Comparison of ENCODE assay signal across 1 cellular context in genomic region chr12:89379100-89379838, GRCh38.
TF ChIP-seq lines count a peak whose summit lies in the region.

No MANE protein-coding gene starts in this region.

TF ChIP-seq in HepG2, 621 proteins besides CTCF, POLR2A, EP300 and RAD21 (continued from another document and continues in another):
- TF ChIP-seq ARID4A (CRISPR knock-in tag; IDR thresholded peaks at IDR 0.05; ENCODE audit: borderline replicate concordance), result no peak; the same call in 1 of the 2 replicates
- no peak for TF ChIP-seq NAIF1 (CRISPR knock-in tag; IDR thresholded peaks at IDR 0.05; ENCODE audit: borderline replicate concordance)
- TF ChIP-seq, protein P1, sequence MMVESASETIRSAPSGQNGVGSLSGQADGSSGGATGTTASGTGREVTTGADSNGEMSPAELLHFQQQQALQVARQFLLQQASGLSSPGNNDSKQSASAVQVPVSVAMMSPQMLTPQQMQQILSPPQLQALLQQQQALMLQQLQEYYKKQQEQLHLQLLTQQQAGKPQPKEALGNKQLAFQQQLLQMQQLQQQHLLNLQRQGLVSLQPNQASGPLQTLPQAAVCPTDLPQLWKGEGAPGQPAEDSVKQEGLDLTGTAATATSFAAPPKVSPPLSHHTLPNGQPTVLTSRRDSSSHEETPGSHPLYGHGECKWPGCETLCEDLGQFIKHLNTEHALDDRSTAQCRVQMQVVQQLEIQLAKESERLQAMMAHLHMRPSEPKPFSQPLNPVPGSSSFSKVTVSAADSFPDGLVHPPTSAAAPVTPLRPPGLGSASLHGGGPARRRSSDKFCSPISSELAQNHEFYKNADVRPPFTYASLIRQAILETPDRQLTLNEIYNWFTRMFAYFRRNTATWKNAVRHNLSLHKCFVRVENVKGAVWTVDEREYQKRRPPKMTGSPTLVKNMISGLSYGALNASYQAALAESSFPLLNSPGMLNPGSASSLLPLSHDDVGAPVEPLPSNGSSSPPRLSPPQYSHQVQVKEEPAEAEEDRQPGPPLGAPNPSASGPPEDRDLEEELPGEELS (CRISPR knock-in tag; IDR thresholded peaks at IDR 0.05), result peak; percentile 51
- no peak for TF ChIP-seq ZNF335 (CRISPR knock-in tag; IDR thresholded peaks at IDR 0.05)
- TF ChIP-seq ZNF547 (CRISPR knock-in tag; IDR thresholded peaks at IDR 0.05), result no peak
- peak; percentile 46 for TF ChIP-seq POLR2AphosphoS5 (IDR thresholded peaks at IDR 0.05; ENCODE audit: low read depth, low read length)
- 0 out of 2 replicates have a peak, but pooled peaks have one; percentile 33 for TF ChIP-seq HHEX (CRISPR knock-in tag; IDR thresholded peaks at IDR 0.05)
- TF ChIP-seq POLR2G (IDR thresholded peaks at IDR 0.05; ENCODE audit: low read depth, low read length), result peak; percentile 72; the same call in 1 of the 2 replicates
- peak; percentile 79; the same call in 1 of the 2 replicates for TF ChIP-seq ZNF609 (CRISPR knock-in tag; IDR thresholded peaks at IDR 0.05; ENCODE audit: borderline replicate concordance)
- TF ChIP-seq PBX2 (CRISPR knock-in tag; IDR thresholded peaks at IDR 0.05), result peak; percentile 86
- 0 out of 2 replicates have a peak, but pooled peaks have one; percentile 15 for TF ChIP-seq HOMEZ (CRISPR knock-in tag; IDR thresholded peaks at IDR 0.05; ENCODE audit: low read depth)
- no peak for TF ChIP-seq HDAC6 (IDR thresholded peaks at IDR 0.05; ENCODE audit: low read depth, low read length)
- no peak for TF ChIP-seq ZNF10 (CRISPR knock-in tag; IDR thresholded peaks at IDR 0.05; ENCODE audit: borderline replicate concordance, low read depth)
- TF ChIP-seq ARNT (IDR thresholded peaks at IDR 0.05), result no peak
- TF ChIP-seq, protein P2, sequence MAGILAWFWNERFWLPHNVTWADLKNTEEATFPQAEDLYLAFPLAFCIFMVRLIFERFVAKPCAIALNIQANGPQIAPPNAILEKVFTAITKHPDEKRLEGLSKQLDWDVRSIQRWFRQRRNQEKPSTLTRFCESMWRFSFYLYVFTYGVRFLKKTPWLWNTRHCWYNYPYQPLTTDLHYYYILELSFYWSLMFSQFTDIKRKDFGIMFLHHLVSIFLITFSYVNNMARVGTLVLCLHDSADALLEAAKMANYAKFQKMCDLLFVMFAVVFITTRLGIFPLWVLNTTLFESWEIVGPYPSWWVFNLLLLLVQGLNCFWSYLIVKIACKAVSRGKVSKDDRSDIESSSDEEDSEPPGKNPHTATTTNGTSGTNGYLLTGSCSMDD (CRISPR knock-in tag; IDR thresholded peaks at IDR 0.05), result no peak
- peak; percentile 92 for TF ChIP-seq HNF1A (IDR thresholded peaks at IDR 0.05; ENCODE audit: low read depth)
- TF ChIP-seq HNF1A (CRISPR knock-in tag; IDR thresholded peaks at IDR 0.05; ENCODE audit: borderline replicate concordance), result peak; percentile 96
- peak; percentile 80; the same call in 1 of the 2 replicates for TF ChIP-seq HNF4G (IDR thresholded peaks at IDR 0.05; ENCODE audit: borderline replicate concordance, low read depth, low read length)
- TF ChIP-seq HNF4G (CRISPR knock-in tag; IDR thresholded peaks at IDR 0.05; ENCODE audit: borderline replicate concordance, low read depth), result no peak
- TF ChIP-seq FOSL2 (CRISPR knock-in tag; IDR thresholded peaks at IDR 0.05), result peak; percentile 34; the same call in 1 of the 2 replicates
- peak; percentile 26; the same call in 1 of the 2 replicates for TF ChIP-seq SNAI1 (CRISPR knock-in tag; IDR thresholded peaks at IDR 0.05; ENCODE audit: borderline replicate concordance)
- no peak for TF ChIP-seq ZNF484 (CRISPR knock-in tag; IDR thresholded peaks at IDR 0.05; ENCODE audit: borderline replicate concordance, low read depth)
- TF ChIP-seq DRAP1 (CRISPR knock-in tag; IDR thresholded peaks at IDR 0.05), result peak; percentile 41; the same call in 1 of the 2 replicates
- TF ChIP-seq, protein P3, sequence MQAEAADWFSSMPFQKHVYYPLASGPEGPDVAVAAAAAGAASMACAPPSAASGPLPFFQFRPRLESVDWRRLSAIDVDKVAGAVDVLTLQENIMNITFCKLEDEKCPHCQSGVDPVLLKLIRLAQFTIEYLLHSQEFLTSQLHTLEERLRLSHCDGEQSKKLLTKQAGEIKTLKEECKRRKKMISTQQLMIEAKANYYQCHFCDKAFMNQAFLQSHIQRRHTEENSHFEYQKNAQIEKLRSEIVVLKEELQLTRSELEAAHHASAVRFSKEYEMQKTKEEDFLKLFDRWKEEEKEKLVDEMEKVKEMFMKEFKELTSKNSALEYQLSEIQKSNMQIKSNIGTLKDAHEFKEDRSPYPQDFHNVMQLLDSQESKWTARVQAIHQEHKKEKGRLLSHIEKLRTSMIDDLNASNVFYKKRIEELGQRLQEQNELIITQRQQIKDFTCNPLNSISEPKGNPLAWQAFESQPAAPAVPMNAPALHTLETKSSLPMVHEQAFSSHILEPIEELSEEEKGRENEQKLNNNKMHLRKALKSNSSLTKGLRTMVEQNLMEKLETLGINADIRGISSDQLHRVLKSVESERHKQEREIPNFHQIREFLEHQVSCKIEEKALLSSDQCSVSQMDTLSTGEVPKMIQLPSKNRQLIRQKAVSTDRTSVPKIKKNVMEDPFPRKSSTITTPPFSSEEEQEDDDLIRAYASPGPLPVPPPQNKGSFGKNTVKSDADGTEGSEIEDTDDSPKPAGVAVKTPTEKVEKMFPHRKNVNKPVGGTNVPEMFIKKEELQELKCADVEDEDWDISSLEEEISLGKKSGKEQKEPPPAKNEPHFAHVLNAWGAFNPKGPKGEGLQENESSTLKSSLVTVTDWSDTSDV (CRISPR knock-in tag; IDR thresholded peaks at IDR 0.05), result no peak
- TF ChIP-seq SOX13 (IDR thresholded peaks at IDR 0.05), result no peak
- peak in 1 of 2 experiments; percentile 38; a peak in 1 of 4 replicates for TF ChIP-seq SOX13 (CRISPR knock-in tag; conservative IDR thresholded peaks at IDR 0.05 in 1 of 2, IDR thresholded peaks at IDR 0.05 in 1 of 2)
- TF ChIP-seq GATAD1 (CRISPR knock-in tag; IDR thresholded peaks at IDR 0.05), result 0 out of 2 replicates have a peak, but pooled peaks have one; percentile 20
- TF ChIP-seq ZFX (CRISPR knock-in tag; IDR thresholded peaks at IDR 0.05; ENCODE audit: low read depth), result peak; percentile 48
- TF ChIP-seq SMAD3 (CRISPR knock-in tag; IDR thresholded peaks at IDR 0.05), result peak; percentile 75; the same call in 1 of the 2 replicates
- peak; percentile 69 for TF ChIP-seq ASH2L (IDR thresholded peaks at IDR 0.05; ENCODE audit: insufficient read length, low read depth, low read length)
- peak; percentile 83 for TF ChIP-seq GATAD2A (CRISPR knock-in tag; IDR thresholded peaks at IDR 0.05)
- TF ChIP-seq ZNF33A (CRISPR knock-in tag; IDR thresholded peaks at IDR 0.05; ENCODE audit: borderline replicate concordance), result no peak
- TF ChIP-seq REXO4 (CRISPR knock-in tag; IDR thresholded peaks at IDR 0.05; ENCODE audit: borderline replicate concordance), result no peak
- TF ChIP-seq KDM6A (CRISPR knock-in tag; IDR thresholded peaks at IDR 0.05; ENCODE audit: low read depth), result peak; percentile 40; the same call in 1 of the 2 replicates
